In the genomic region with DNA sequence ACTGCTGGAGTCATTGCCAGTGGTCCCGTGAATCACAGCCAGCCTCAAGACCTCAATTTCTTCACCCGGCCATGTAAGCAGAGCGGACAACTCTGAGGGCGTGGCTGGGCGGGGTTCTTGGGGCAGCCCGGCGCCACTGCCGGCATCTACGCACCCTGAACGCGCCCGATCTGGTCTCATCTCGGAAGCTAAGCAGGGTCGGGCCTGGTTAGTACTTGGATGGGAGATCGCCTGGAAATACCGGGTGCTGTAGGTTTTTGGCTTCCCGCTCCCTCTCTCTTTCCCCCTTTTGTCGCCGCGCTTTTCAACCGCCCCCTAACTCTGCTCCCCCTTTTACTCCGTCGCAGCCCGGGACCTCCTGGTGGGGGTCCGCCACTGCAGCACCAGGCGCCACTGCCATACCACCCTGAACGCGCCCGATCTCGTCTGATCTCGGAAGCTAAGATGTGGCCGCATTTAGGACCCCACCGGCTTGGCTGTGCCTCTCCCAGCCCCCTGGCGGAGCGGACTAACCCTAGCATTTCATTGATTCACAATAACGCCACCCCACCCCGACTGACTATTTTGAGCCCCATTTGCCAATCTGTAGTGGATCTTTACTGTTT, we compare ENCODE assay signal across 8 cellular contexts. TPM values are rescaled to one million over a fixed set of nuclear protein-coding genes. Genes with fewer than 3 reads are reported as not detected.
DNase-seq lines count a peak whose midpoint lies in the region; ATAC-seq and TF ChIP-seq lines count a peak whose summit lies in the region.

No MANE protein-coding gene starts in this region.

- H3K4me1 Mint-ChIP-seq in activated CD4-positive, alpha-beta T cell treated with anti-CD3 and anti-CD28 coated beads for 36 hours: peaks cover 6% of the 10 kb centered on the region
- peaks cover 5% of the 10 kb centered on the region for H3K4me1 Mint-ChIP-seq in T-helper 2 cell treated with Interferon-gamma antibody and Interleukin-4, amounts not matched to agents 5 μg/mL and 100 μg/mL, for 36 hours (ENCODE audit: low read depth)
- H3K4me1 Mint-ChIP-seq in stimulated activated effector memory CD8-positive, alpha-beta T cell treated with anti-CD3 and anti-CD28 coated beads, Interleukin-12 subunit alpha, Interleukin-12 subunit beta, amount 100 ng/mL, for 72 hours: peaks cover 13% of the 10 kb centered on the region

- no peak overlapping the region for H3K9ac ChIP-seq in colonic mucosa (ENCODE audit: low read depth in 2 of 2, low read length in 2 of 2)

- peak overlapping the region; percentile 66 for H3K4me3 Mint-ChIP-seq in activated CD4-positive, alpha-beta T cell treated with anti-CD3 and anti-CD28 coated beads for 36 hours
- peak overlapping the region; percentile 85 for H3K4me3 Mint-ChIP-seq in T-helper 2 cell treated with Interferon-gamma antibody and Interleukin-4, amounts not matched to agents 5 μg/mL and 100 μg/mL, for 36 hours
- peak overlapping the region; percentile 76 for H3K4me3 Mint-ChIP-seq in stimulated activated effector memory CD8-positive, alpha-beta T cell treated with anti-CD3 and anti-CD28 coated beads, Interleukin-12 subunit alpha, Interleukin-12 subunit beta, amount 100 ng/mL, for 72 hours

- H3K9me3 ChIP-seq in colonic mucosa (no peaks in the 10 kb centered on the region), lower lobe of right lung (no peaks in the 10 kb centered on the region)

- intact Hi-C loops in activated CD4-positive, alpha-beta T cell treated with anti-CD3 and anti-CD28 coated beads for 36 hours (cut with DNase I, micrococcal nuclease): no loop called here
- intact Hi-C loops in colonic mucosa (cut with DNase I): no loop called here
- intact Hi-C loops in lower lobe of right lung (cut with DNase I): no loop called here

- H3K36me3 Mint-ChIP-seq in activated CD4-positive, alpha-beta T cell treated with anti-CD3 and anti-CD28 coated beads for 36 hours (ENCODE audit: low read depth): no peaks in the 10 kb centered on the region
- H3K36me3 Mint-ChIP-seq in T-helper 2 cell treated with Interferon-gamma antibody and Interleukin-4, amounts not matched to agents 5 μg/mL and 100 μg/mL, for 36 hours (ENCODE audit: low read depth): no peaks in the 10 kb centered on the region
- peaks cover 7% of the 10 kb centered on the region for H3K36me3 Mint-ChIP-seq in stimulated activated effector memory CD8-positive, alpha-beta T cell treated with anti-CD3 and anti-CD28 coated beads, Interleukin-12 subunit alpha, Interleukin-12 subunit beta, amount 100 ng/mL, for 72 hours

- POLR2A ChIA-PET in activated CD4-positive, alpha-beta T cell treated with anti-CD3 and anti-CD28 coated beads for 36 hours (lab: Charles Lee): interaction anchor here (0.7 kb wide), 1 partner anchor 42 kb away, joined by 3 read pairs; the partner anchor contains the start of gene CALU

- H3K27ac ChIP-seq in colonic mucosa (no peak overlapping the region), lower lobe of right lung (no peak overlapping the region)

- ATAC-seq in activated CD4-positive, alpha-beta T cell treated with anti-CD3 and anti-CD28 coated beads for 36 hours: peak; percentile 92
- ATAC-seq in lower lobe of right lung (peak; percentile 67 to 78), GM18870 (IDR thresholded peaks at IDR 0.05; ENCODE audit: unreplicated experiment) (no peak)
- peak; percentile 89 for ATAC-seq in stimulated activated effector memory CD8-positive, alpha-beta T cell treated with anti-CD3 and anti-CD28 coated beads, Interleukin-12 subunit alpha, Interleukin-12 subunit beta, amount 100 ng/mL, for 72 hours

- no peaks in the 10 kb centered on the region for H3K36me3 ChIP-seq in colonic mucosa
- no peaks in the 10 kb centered on the region for H3K36me3 ChIP-seq in lower lobe of right lung

- TF ChIP-seq CTCF in colonic mucosa (IDR thresholded peaks at IDR 0.05) (no peak), lower lobe of right lung (IDR thresholded peaks at IDR 0.05) (no peak)

- H3K9me3 Mint-ChIP-seq in activated CD4-positive, alpha-beta T cell treated with anti-CD3 and anti-CD28 coated beads for 36 hours (ENCODE audit: low read depth): no peaks in the 10 kb centered on the region
- H3K9me3 Mint-ChIP-seq in T-helper 2 cell treated with Interferon-gamma antibody and Interleukin-4, amounts not matched to agents 5 μg/mL and 100 μg/mL, for 36 hours: no peaks in the 10 kb centered on the region
- H3K9me3 Mint-ChIP-seq in stimulated activated effector memory CD8-positive, alpha-beta T cell treated with anti-CD3 and anti-CD28 coated beads, Interleukin-12 subunit alpha, Interleukin-12 subunit beta, amount 100 ng/mL, for 72 hours: no peaks in the 10 kb centered on the region

- H3K27me3 ChIP-seq in colonic mucosa (peaks cover 38% of the 10 kb centered on the region), lower lobe of right lung (ENCODE audit: low read depth) (peaks cover 48% of the 10 kb centered on the region)

- no peak overlapping the region for H3K4me3 ChIP-seq in colonic mucosa
- H3K4me3 ChIP-seq in lower lobe of right lung: peak overlapping the region; percentile 29

- H3K27ac Mint-ChIP-seq in activated CD4-positive, alpha-beta T cell treated with anti-CD3 and anti-CD28 coated beads for 36 hours: peak overlapping the region; percentile 2
- H3K27ac Mint-ChIP-seq in T-helper 2 cell treated with Interferon-gamma antibody and Interleukin-4, amounts not matched to agents 5 μg/mL and 100 μg/mL, for 36 hours: no peak overlapping the region
- peak overlapping the region; percentile 52 for H3K27ac Mint-ChIP-seq in stimulated activated effector memory CD8-positive, alpha-beta T cell treated with anti-CD3 and anti-CD28 coated beads, Interleukin-12 subunit alpha, Interleukin-12 subunit beta, amount 100 ng/mL, for 72 hours

- H3K4me1 ChIP-seq in colonic mucosa (no peaks in the 10 kb centered on the region), lower lobe of right lung (peaks cover 7% of the 10 kb centered on the region)

- peak; percentile 79 for DNase-seq in activated CD4-positive, alpha-beta T cell treated with anti-CD3 and anti-CD28 coated beads for 36 hours
- DNase-seq in activated CD4-positive, alpha-beta T cell treated with anti-CD3 and anti-CD28 coated beads, Interleukin-2, amount 50 U/mL, for 4 hours: no peak
- peak; percentile 60 for DNase-seq in T-helper 2 cell treated with Interferon-gamma antibody and Interleukin-4, amounts not matched to agents 5 μg/mL and 100 μg/mL, for 36 hours (ENCODE audit: low spot score)
- DNase-seq in colonic mucosa (peak; percentile 41), lower lobe of right lung (peak; percentile 69), putamen (ENCODE audit: low spot score) (no peak)
- peak; percentile 37 to 84 for DNase-seq in stimulated activated effector memory CD8-positive, alpha-beta T cell treated with anti-CD3 and anti-CD28 coated beads, Interleukin-12 subunit alpha, Interleukin-12 subunit beta, amount 100 ng/mL, for 72 hours (ENCODE audit: low spot score in 2 of 2)

- H3K27me3 Mint-ChIP-seq in activated CD4-positive, alpha-beta T cell treated with anti-CD3 and anti-CD28 coated beads for 36 hours: peaks cover 46% of the 10 kb centered on the region
- peaks cover 59% of the 10 kb centered on the region for H3K27me3 Mint-ChIP-seq in T-helper 2 cell treated with Interferon-gamma antibody and Interleukin-4, amounts not matched to agents 5 μg/mL and 100 μg/mL, for 36 hours (ENCODE audit: low read depth)

- CTCF ChIA-PET in activated CD4-positive, alpha-beta T cell treated with anti-CD3 and anti-CD28 coated beads for 36 hours (lab: Charles Lee): interaction anchor here (0.6 to 0.8 kb wide), 2 partner anchors 16 to 77 kb away, joined by 3 read pairs; no protein-coding TSS in a partner anchor

RNA-seq across cellular contexts. Expression of gene GARIN1A, which starts 25.3 kb away (rescaled TPM):
- under 1 TPM; 0.07 TPM for total RNA-seq in activated CD4-positive, alpha-beta T cell treated with anti-CD3 and anti-CD28 coated beads for 36 hours
- total RNA-seq in colonic mucosa: under 1 TPM; 0.85 to 0.89 TPM
- 3.4 TPM for total RNA-seq in lower lobe of right lung

RNA-seq across cellular contexts. Expression of gene CALU, which starts 41.8 kb away (rescaled TPM):
- total RNA-seq in activated CD4-positive, alpha-beta T cell treated with anti-CD3 and anti-CD28 coated beads for 36 hours: 10 to 100 TPM; 32.9 to 33.8 TPM
- total RNA-seq in colonic mucosa: 10 to 100 TPM; 47.9 to 63.8 TPM
- total RNA-seq in lower lobe of right lung: 84.6 TPM

Comparison
In these comparisons a context has a peak if more than half of its experiments do, and no peak if none do; other contexts are left out.
1. DNase-seq: peak in activated CD4-positive, alpha-beta T cell treated with anti-CD3 and anti-CD28 coated beads for 36 hours (single experiment), T-helper 2 cell treated with Interferon-gamma antibody and Interleukin-4, amounts not matched to agents 5 μg/mL and 100 μg/mL, for 36 hours (single experiment), colonic mucosa (single experiment), lower lobe of right lung (single experiment) and stimulated activated effector memory CD8-positive, alpha-beta T cell treated with anti-CD3 and anti-CD28 coated beads, Interleukin-12 subunit alpha, Interleukin-12 subunit beta, amount 100 ng/mL, for 72 hours (2 of 2); none in activated CD4-positive, alpha-beta T cell treated with anti-CD3 and anti-CD28 coated beads, Interleukin-2, amount 50 U/mL, for 4 hours (0 of 2) and putamen (single experiment).
2. Peak in every context shown above with its lines, with median percentiles within 50 percentile points of each other: H3K4me3 Mint-ChIP-seq.